ENCODE assay signal across 1 cellular context in the genomic region with DNA sequence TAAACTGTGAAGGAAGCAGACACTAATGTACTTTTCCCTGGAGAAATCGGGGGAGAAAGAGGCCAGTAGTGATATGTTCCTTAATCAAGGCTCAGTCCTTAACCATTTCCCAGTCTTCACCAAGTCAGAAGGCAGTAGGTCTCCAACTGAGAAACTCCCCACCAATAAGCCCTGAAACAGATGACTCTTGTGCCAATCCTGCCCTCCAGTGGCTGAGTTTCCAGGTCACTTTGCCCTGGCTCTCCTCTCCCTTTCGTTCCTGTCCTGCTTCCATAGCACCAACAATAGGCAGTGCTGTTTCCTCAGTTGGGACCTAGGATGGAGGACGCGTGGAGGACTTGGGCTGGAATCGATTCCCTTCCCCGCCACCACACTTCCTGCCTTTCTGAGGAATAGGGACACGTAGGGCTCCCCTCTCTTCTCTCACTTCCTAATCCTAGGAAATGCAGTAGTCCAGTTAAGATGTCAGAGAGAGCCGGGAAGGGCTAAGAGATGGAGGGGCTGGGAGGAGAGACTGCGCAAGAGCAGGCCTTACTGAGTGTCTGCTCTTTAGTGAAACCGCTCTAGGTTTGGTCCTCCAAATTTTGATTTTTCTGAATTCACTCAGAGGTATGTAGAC.
TF ChIP-seq lines count a peak whose summit lies in the region.

No MANE protein-coding gene starts in this region.

TF ChIP-seq in HepG2, 621 proteins besides CTCF, POLR2A, EP300 and RAD21 (continued from another document and continues in another):
- TF ChIP-seq ZNF780A (CRISPR knock-in tag; IDR thresholded peaks at IDR 0.05) = no peak
- TF ChIP-seq, protein P1, sequence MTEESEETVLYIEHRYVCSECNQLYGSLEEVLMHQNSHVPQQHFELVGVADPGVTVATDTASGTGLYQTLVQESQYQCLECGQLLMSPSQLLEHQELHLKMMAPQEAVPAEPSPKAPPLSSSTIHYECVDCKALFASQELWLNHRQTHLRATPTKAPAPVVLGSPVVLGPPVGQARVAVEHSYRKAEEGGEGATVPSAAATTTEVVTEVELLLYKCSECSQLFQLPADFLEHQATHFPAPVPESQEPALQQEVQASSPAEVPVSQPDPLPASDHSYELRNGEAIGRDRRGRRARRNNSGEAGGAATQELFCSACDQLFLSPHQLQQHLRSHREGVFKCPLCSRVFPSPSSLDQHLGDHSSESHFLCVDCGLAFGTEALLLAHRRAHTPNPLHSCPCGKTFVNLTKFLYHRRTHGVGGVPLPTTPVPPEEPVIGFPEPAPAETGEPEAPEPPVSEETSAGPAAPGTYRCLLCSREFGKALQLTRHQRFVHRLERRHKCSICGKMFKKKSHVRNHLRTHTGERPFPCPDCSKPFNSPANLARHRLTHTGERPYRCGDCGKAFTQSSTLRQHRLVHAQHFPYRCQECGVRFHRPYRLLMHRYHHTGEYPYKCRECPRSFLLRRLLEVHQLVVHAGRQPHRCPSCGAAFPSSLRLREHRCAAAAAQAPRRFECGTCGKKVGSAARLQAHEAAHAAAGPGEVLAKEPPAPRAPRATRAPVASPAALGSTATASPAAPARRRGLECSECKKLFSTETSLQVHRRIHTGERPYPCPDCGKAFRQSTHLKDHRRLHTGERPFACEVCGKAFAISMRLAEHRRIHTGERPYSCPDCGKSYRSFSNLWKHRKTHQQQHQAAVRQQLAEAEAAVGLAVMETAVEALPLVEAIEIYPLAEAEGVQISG (CRISPR knock-in tag; IDR thresholded peaks at IDR 0.05) = 0 out of 2 replicates have a peak, but pooled peaks have one; percentile 20
- TF ChIP-seq PCBP2 (optimal IDR thresholded peaks at IDR 0.05; ENCODE audit: low read depth, low read length, poor library complexity, severe bottlenecking) = no peak
- no peak for TF ChIP-seq HDAC1 (CRISPR knock-in tag; IDR thresholded peaks at IDR 0.05)
- TF ChIP-seq FOXA3 (CRISPR knock-in tag; IDR thresholded peaks at IDR 0.05) = peak; percentile 44
- TF ChIP-seq HDAC6 (IDR thresholded peaks at IDR 0.05; ENCODE audit: low read depth, low read length) = no peak
- TF ChIP-seq YY1 (IDR thresholded peaks at IDR 0.05; ENCODE audit: insufficient read depth, insufficient replicate concordance, low read depth, low read length) = no peak
- TF ChIP-seq FUBP1 (CRISPR knock-in tag; IDR thresholded peaks at IDR 0.05; ENCODE audit: borderline replicate concordance) = no peak
- TF ChIP-seq HMGXB4 (CRISPR knock-in tag; IDR thresholded peaks at IDR 0.05; ENCODE audit: borderline replicate concordance in 1 of 2, low read depth in 1 of 2) = peak; percentile 34 to 64; a peak in 1 of 4 replicates
- TF ChIP-seq ZNF598 (CRISPR knock-in tag; IDR thresholded peaks at IDR 0.05; ENCODE audit: borderline replicate concordance) = no peak
- TF ChIP-seq, protein P2, sequence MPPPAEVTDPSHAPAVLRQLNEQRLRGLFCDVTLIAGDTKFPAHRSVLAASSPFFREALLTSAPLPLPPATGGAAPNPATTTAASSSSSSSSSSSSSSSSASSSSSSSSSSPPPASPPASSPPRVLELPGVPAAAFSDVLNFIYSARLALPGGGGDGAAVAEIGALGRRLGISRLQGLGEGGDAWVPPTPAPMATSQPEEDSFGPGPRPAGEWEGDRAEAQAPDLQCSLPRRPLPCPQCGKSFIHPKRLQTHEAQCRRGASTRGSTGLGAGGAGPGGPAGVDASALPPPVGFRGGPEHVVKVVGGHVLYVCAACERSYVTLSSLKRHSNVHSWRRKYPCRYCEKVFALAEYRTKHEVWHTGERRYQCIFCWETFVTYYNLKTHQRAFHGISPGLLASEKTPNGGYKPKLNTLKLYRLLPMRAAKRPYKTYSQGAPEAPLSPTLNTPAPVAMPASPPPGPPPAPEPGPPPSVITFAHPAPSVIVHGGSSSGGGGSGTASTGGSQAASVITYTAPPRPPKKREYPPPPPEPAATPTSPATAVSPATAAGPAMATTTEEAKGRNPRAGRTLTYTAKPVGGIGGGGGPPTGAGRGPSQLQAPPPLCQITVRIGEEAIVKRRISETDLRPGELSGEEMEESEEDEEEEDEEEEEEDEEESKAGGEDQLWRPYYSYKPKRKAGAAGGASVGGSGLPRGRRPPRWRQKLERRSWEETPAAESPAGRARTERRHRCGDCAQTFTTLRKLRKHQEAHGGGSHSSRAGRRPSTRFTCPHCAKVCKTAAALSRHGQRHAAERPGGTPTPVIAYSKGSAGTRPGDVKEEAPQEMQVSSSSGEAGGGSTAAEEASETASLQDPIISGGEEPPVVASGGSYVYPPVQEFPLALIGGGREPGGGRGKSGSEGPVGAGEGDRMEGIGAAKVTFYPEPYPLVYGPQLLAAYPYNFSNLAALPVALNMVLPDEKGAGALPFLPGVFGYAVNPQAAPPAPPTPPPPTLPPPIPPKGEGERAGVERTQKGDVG (CRISPR knock-in tag; IDR thresholded peaks at IDR 0.05; ENCODE audit: borderline replicate concordance) = no peak
- TF ChIP-seq HMG20B (CRISPR knock-in tag; conservative IDR thresholded peaks at IDR 0.05) = no peak
- peak; percentile 40; the same call in 1 of the 2 replicates for TF ChIP-seq ZGPAT (CRISPR knock-in tag; IDR thresholded peaks at IDR 0.05)
- TF ChIP-seq GTF2F1 (IDR thresholded peaks at IDR 0.05; ENCODE audit: low read length) = no peak
- no peak for TF ChIP-seq CENPT (CRISPR knock-in tag; IDR thresholded peaks at IDR 0.05; ENCODE audit: low read depth)
- TF ChIP-seq ZNF253 (CRISPR knock-in tag; IDR thresholded peaks at IDR 0.05; ENCODE audit: borderline replicate concordance) = no peak
- no peak for TF ChIP-seq DNMT1 (CRISPR knock-in tag; IDR thresholded peaks at IDR 0.05)
- TF ChIP-seq MAZ (IDR thresholded peaks at IDR 0.05; ENCODE audit: borderline replicate concordance, low read depth, low read length) = no peak
- no peak for TF ChIP-seq MAZ (CRISPR knock-in tag; IDR thresholded peaks at IDR 0.05; ENCODE audit: low read depth)
- peak; percentile 54 for TF ChIP-seq SALL1 (CRISPR knock-in tag; IDR thresholded peaks at IDR 0.05)
- no peak for TF ChIP-seq HOMEZ (CRISPR knock-in tag; IDR thresholded peaks at IDR 0.05; ENCODE audit: low read depth)
- TF ChIP-seq TIGD3 (CRISPR knock-in tag; IDR thresholded peaks at IDR 0.05; ENCODE audit: borderline replicate concordance) = no peak
- no peak for TF ChIP-seq NFIC (IDR thresholded peaks at IDR 0.05; ENCODE audit: low read length)
- no peak for TF ChIP-seq U2AF2 (IDR thresholded peaks at IDR 0.05; ENCODE audit: low read depth, low read length)
- no peak for TF ChIP-seq ZNF543 (CRISPR knock-in tag; IDR thresholded peaks at IDR 0.05)
- no peak for TF ChIP-seq HMGXB3 (CRISPR knock-in tag; IDR thresholded peaks at IDR 0.05; ENCODE audit: borderline replicate concordance)
- 0 out of 2 replicates have a peak, but pooled peaks have one; percentile 24 for TF ChIP-seq REPIN1 (CRISPR knock-in tag; IDR thresholded peaks at IDR 0.05; ENCODE audit: borderline replicate concordance, low read depth)
- TF ChIP-seq CHD4 (IDR thresholded peaks at IDR 0.05; ENCODE audit: borderline replicate concordance, low read length) = no peak
- TF ChIP-seq CBX5 (CRISPR knock-in tag; IDR thresholded peaks at IDR 0.05; ENCODE audit: borderline replicate concordance) = peak; percentile 54; the same call in 1 of the 2 replicates
- TF ChIP-seq ZNF850 (CRISPR knock-in tag; conservative IDR thresholded peaks at IDR 0.05) = no peak
- TF ChIP-seq GABPA (IDR thresholded peaks at IDR 0.05; ENCODE audit: low read depth, low read length) = no peak
- 0 out of 2 replicates have a peak, but pooled peaks have one; percentile 13 for TF ChIP-seq GABPA (CRISPR knock-in tag; IDR thresholded peaks at IDR 0.05; ENCODE audit: low read depth)
- no peak for TF ChIP-seq ZNF878 (CRISPR knock-in tag; IDR thresholded peaks at IDR 0.05)
- no peak for TF ChIP-seq XBP1 (CRISPR knock-in tag; IDR thresholded peaks at IDR 0.05)
- TF ChIP-seq KLF12 (CRISPR knock-in tag; IDR thresholded peaks at IDR 0.05; ENCODE audit: borderline replicate concordance) = no peak
